ENCODE assay signal across 8 cellular contexts in genomic region chr3:193605876-193606275, GRCh38. TPM values are rescaled to one million over a fixed set of nuclear protein-coding genes. Genes with fewer than 3 reads are reported as not detected.
DNase-seq lines count a peak whose midpoint lies in the region; ATAC-seq and TF ChIP-seq lines count a peak whose summit lies in the region.

No MANE protein-coding gene starts in this region.

- H3K36me3 ChIP-seq in Loucy (ENCODE audit: insufficient read depth, low read length): peaks cover 3% of the 10 kb centered on the region; the same call in 1 of the 2 replicates
- H3K36me3 ChIP-seq in brain microvascular endothelial cell (replicated peaks): peaks cover 2% of the 10 kb centered on the region
- no peaks in the 10 kb centered on the region for H3K36me3 ChIP-seq in aorta (ENCODE audit: control insufficient read depth in 1 of 2, insufficient read depth in 2 of 2, low read length in 1 of 2)

- H3K27ac Mint-ChIP-seq in immature natural killer cell: no peak overlapping the region

- peaks cover 35 to 68% of the 10 kb centered on the region in 2 donors for H3K4me1 Mint-ChIP-seq in immature natural killer cell

- H3K9me2 ChIP-seq in Loucy (replicated peaks; ENCODE audit: low read depth, low read length): no peaks in the 10 kb centered on the region

- no peaks in the 10 kb centered on the region for H3K9me3 Mint-ChIP-seq in immature natural killer cell

- H3K27me3 Mint-ChIP-seq in immature natural killer cell (ENCODE audit: low read depth in 3 of 3): no peaks in the 10 kb centered on the region

- intact Hi-C loops in aorta (cut with DNase I): no loop called here

- ATAC-seq in GM21447 (IDR thresholded peaks at IDR 0.05; ENCODE audit: unreplicated experiment) (peak; percentile 90), aorta (ENCODE audit: low FRiP score) (no peak)

- H3K79me2 ChIP-seq in Loucy (ENCODE audit: insufficient read depth, low read length): peaks cover 51% of the 10 kb centered on the region

- in situ Hi-C loops in brain microvascular endothelial cell (cut with HindIII; ENCODE audit: low pct_ligation_motif_present, low sequenced_read_pairs): no loop called here

- H3K9ac ChIP-seq in Loucy (ENCODE audit: low read depth, low read length, poor library complexity, severe bottlenecking): no peak overlapping the region

- H3K9me3 ChIP-seq in Loucy (ENCODE audit: insufficient read depth, low read depth, low read length): no peaks in the 10 kb centered on the region
- no peaks in the 10 kb centered on the region for H3K9me3 ChIP-seq in aorta (ENCODE audit: control insufficient read depth, low read length)

- H3F3A ChIP-seq in Loucy (ENCODE audit: low read depth): no peaks in the 10 kb centered on the region

- H3K4me2 ChIP-seq in Loucy (ENCODE audit: low read depth, low read length, poor library complexity, severe bottlenecking): no peak overlapping the region

- H3K4me1 ChIP-seq in Loucy (ENCODE audit: insufficient read depth, low read length, poor library complexity, severe bottlenecking): peaks cover 31% of the 10 kb centered on the region
- H3K4me1 ChIP-seq in aorta (ENCODE audit: control insufficient read depth in 1 of 2, insufficient read depth in 2 of 2, low read length in 2 of 2): peaks cover 2 to 4% of the 10 kb centered on the region in 2 donors

- peaks cover 0 to 3% (median 0%) of the 10 kb centered on the region in 3 donors for H3K36me3 Mint-ChIP-seq in immature natural killer cell

- H2AFZ ChIP-seq in Loucy (ENCODE audit: low read length): no peak overlapping the region

- H3K27ac ChIP-seq in brain microvascular endothelial cell: no peak overlapping the region
- no peak overlapping the region for H3K27ac ChIP-seq in aorta (ENCODE audit: low read depth in 1 of 2, low read length in 2 of 2)

- H3K27me3 ChIP-seq in Loucy (ENCODE audit: insufficient read depth, low read length, poor library complexity, severe bottlenecking) (no peaks in the 10 kb centered on the region), brain microvascular endothelial cell (replicated peaks) (no peaks in the 10 kb centered on the region), aorta (ENCODE audit: control insufficient read depth in 1 of 2, insufficient read depth in 2 of 2, low read length in 1 of 2) (no peaks in the 10 kb centered on the region)

- peak; percentile 50 for DNase-seq in DMS153 treated with DMSO at 0.1 percent for 48 hours (lab: John Stamatoyannopoulos, UW; ENCODE audit: unreplicated experiment)
- peak; percentile 42 for DNase-seq in SKM-1 (lab: John Stamatoyannopoulos, UW; ENCODE audit: unreplicated experiment)
- peak; percentile 69 for DNase-seq in brain microvascular endothelial cell
- peak; percentile 48 to 56 (median 52) for DNase-seq in immature natural killer cell
- peak; percentile 48 to 52 for DNase-seq in stimulated activated CD4-positive, alpha-beta T cell treated with anti-CD3 and anti-CD28 coated beads, Interleukin-2, amount 100 ng/mL, for 48 hours
- no peak for DNase-seq in aorta

- no peak overlapping the region for H3K4me3 Mint-ChIP-seq in immature natural killer cell

- TF ChIP-seq CTCF in Loucy (conservative IDR thresholded peaks at IDR 0.05; ENCODE audit: low read length): peak; percentile 80
- peak; percentile 89 for TF ChIP-seq CTCF in brain microvascular endothelial cell (IDR thresholded peaks at IDR 0.05; ENCODE audit: low read depth, low read length, missing control alignments)

- WGBS in aorta, 2 donors: 58 to 61% methylated on average over 2 of the region's 2 CpGs

- H3K4me3 ChIP-seq in Loucy (ENCODE audit: low read length, poor library complexity, severe bottlenecking) (no peak overlapping the region), brain microvascular endothelial cell (ENCODE audit: low read depth, low read length) (no peak overlapping the region), aorta (ENCODE audit: low read length in 2 of 2) (no peak overlapping the region)

- H4K20me1 ChIP-seq in Loucy (ENCODE audit: insufficient read depth, low read length, poor library complexity, severe bottlenecking): peaks cover 8% of the 10 kb centered on the region

RNA-seq across cellular contexts. Expression of gene OPA1, which starts 12.9 kb away (rescaled TPM):
- polyA plus RNA-seq in immature natural killer cell: 10 to 100 TPM; 14.5 to 27.3 (median 15.7) TPM
- 10 to 100 TPM; 52.2 to 56.5 TPM for total RNA-seq in aorta
- 10 to 100 TPM; 13.3 to 28.0 TPM for polyA plus RNA-seq in aorta

RNA-seq across cellular contexts. Expression of gene ATP13A4, which starts 51.2 kb away (rescaled TPM):
- polyA plus RNA-seq in immature natural killer cell: 1 to 10 TPM in 1 of 3 donors, not detected in 2; 1.9 TPM
- total RNA-seq in aorta: under 1 TPM; 0.10 to 0.15 TPM
- polyA plus RNA-seq in aorta: not detected

Comparison
In these comparisons a context has a peak if more than half of its experiments do, and no peak if none do; other contexts are left out.
1. DNase-seq: peak in DMS153 treated with DMSO at 0.1 percent for 48 hours (single experiment), SKM-1 (single experiment), brain microvascular endothelial cell (single experiment), immature natural killer cell (3 of 3) and stimulated activated CD4-positive, alpha-beta T cell treated with anti-CD3 and anti-CD28 coated beads, Interleukin-2, amount 100 ng/mL, for 48 hours (2 of 2); none in aorta (0 of 2).